Comparison of ENCODE assay signal across 13 cellular contexts in genomic region chr7:47293884-47294568, GRCh38.
DNase-seq lines count a peak whose midpoint lies in the region; ATAC-seq and TF ChIP-seq lines count a peak whose summit lies in the region.
"Had no signal": no experiment of that assay in that cellular context is flagged by ENCODE, and none has a peak within 500 bp of the region (broad histone marks: within the 10 kb centered on the region; RNA-seq: fewer than 3 reads in every experiment).

No MANE protein-coding gene starts in this region.

- peaks cover 46% of the 10 kb centered on the region for H3K4me1 ChIP-seq in osteoblast (ENCODE audit: insufficient read depth, low read length)
- peaks cover 50% of the 10 kb centered on the region for H3K4me1 ChIP-seq in vagina

- H3K4me2 ChIP-seq in osteoblast (ENCODE audit: insufficient read depth, low read length), result peak overlapping the region; percentile 22
- H3K4me2 ChIP-seq: A549 had no signal

- peaks cover 7% of the 10 kb centered on the region for H4K20me1 ChIP-seq in osteoblast (ENCODE audit: insufficient read depth, low read length)

- no peak overlapping the region for H2AFZ ChIP-seq in osteoblast (ENCODE audit: low read length)

- H3K79me2 ChIP-seq in osteoblast (ENCODE audit: insufficient read depth, low read length), result no peaks in the 10 kb centered on the region

- no peak for TF ChIP-seq POLR2A in vagina (IDR thresholded peaks at IDR 0.05)

- H3K27ac ChIP-seq in osteoblast (ENCODE audit: low read depth, low read length) (peak overlapping the region; percentile 42), vagina (peak overlapping the region; percentile 79)
- H3K27ac ChIP-seq: A549, epithelial cell of prostate had no signal

- H3K27me3 ChIP-seq in osteoblast (ENCODE audit: insufficient read depth, low read length), result no peaks in the 10 kb centered on the region
- H3K27me3 ChIP-seq in vagina, result no peaks in the 10 kb centered on the region

- H3K36me3 ChIP-seq in osteoblast (ENCODE audit: insufficient read depth, low read length), result peaks cover 61% of the 10 kb centered on the region
- no peaks in the 10 kb centered on the region for H3K36me3 ChIP-seq in vagina

- peak; percentile 81 for ATAC-seq in Right ventricle myocardium inferior

- DNase-seq in Right ventricle myocardium inferior (ENCODE audit: missing footprints) (no peak), cardiac septum (ENCODE audit: low spot score) (no peak), foreskin melanocyte (peak; percentile 89), osteoblast (ENCODE audit: insufficient read length, low spot score, missing footprints) (peak; percentile 83), vagina (ENCODE audit: extremely low spot score in 2 of 2) (no peak), activated T-cell treated with anti-CD3 and anti-CD28 coated beads for 4 hours (no peak), CD1c-positive myeloid dendritic cell (ENCODE audit: extremely low spot score) (no peak), DMS53 treated with DMSO at 0.1 percent for 48 hours (lab: John Stamatoyannopoulos, UW; ENCODE audit: unreplicated experiment) (no peak)
- DNase-seq: OCI-M1, T1000 had no signal

- TF ChIP-seq CTCF in osteoblast (IDR thresholded peaks at IDR 0.05; ENCODE audit: extremely low read depth, low read depth, low read length) (no peak), vagina (IDR thresholded peaks at IDR 0.05) (no peak)

- intact Hi-C loops in Right ventricle myocardium inferior (cut with DNase I), result loop anchor here (5.0 kb wide), 1 partner anchor 33 kb away; no protein-coding TSS in a partner anchor
- intact Hi-C loops in cardiac septum (cut with DNase I), result no loop called here
- intact Hi-C loops in vagina (cut with DNase I), result no loop called here

- H3K4me3 ChIP-seq in osteoblast (ENCODE audit: insufficient read depth, low read length) (peak overlapping the region; percentile 10), vagina (no peak overlapping the region)
- H3K4me3 ChIP-seq: A549, lung had no signal

- H3K9me3 ChIP-seq in osteoblast (ENCODE audit: low read depth, low read length), result no peaks in the 10 kb centered on the region
- no peaks in the 10 kb centered on the region for H3K9me3 ChIP-seq in vagina
- H3K9me3 ChIP-seq: A549 had no signal

Comparison
In these comparisons a context has a peak if more than half of its experiments do, and no peak if none do; other contexts are left out.
1. DNase-seq: peak in foreskin melanocyte (single experiment) and osteoblast (single experiment); none in Right ventricle myocardium inferior (single experiment), cardiac septum (single experiment), vagina (0 of 2), activated T-cell treated with anti-CD3 and anti-CD28 coated beads for 4 hours (single experiment), CD1c-positive myeloid dendritic cell (single experiment) and DMS53 treated with DMSO at 0.1 percent for 48 hours (single experiment).